20 cellular contexts compared by ENCODE assay signal in genomic region chr6:106133040-106133439, GRCh38.
"Had no signal": no experiment of that assay in that cellular context is flagged by ENCODE, and none has a peak within 500 bp of the region (broad histone marks: within the 10 kb centered on the region; RNA-seq: fewer than 3 reads in every experiment).

No MANE protein-coding gene starts in this region.

- H3K4me1 ChIP-seq: ascending aorta had no signal

- H3K36me3 ChIP-seq: ascending aorta, esophagus squamous epithelium, transverse colon, vagina, WERI-Rb-1 had no signal

- DNase-seq: activated CD4-positive, alpha-beta T cell treated with anti-CD3 and anti-CD28 coated beads for 1 hour; activated CD8-positive, alpha-beta memory T cell treated with anti-CD3 and anti-CD28 coated beads for 24 hours; activated CD8-positive, alpha-beta memory T cell treated with anti-CD3 and anti-CD28 coated beads, Interleukin-2, amount 50 U/mL, for 48 hours; activated effector memory CD4-positive, alpha-beta T cell treated with anti-CD3 and anti-CD28 coated beads, Interleukin-2, amount 50 U/mL, for 16 hours; activated naive CD4-positive, alpha-beta T cell treated with anti-CD3 and anti-CD28 coated beads, Interleukin-2, amount 50 U/mL, for 16 hours; activated T-cell treated with anti-CD3 and anti-CD28 coated beads, Interleukin-2, amount 50 U/mL, for 48 hours; effector CD8-positive, alpha-beta T cell; esophagus squamous epithelium; immature natural killer cell; left ventricle myocardium superior; naive B cell; retina; stimulated activated CD4-positive, alpha-beta T cell treated with anti-CD3 and anti-CD28 coated beads, Interleukin-12 subunit alpha, Interleukin-12 subunit beta, amount 100 ng/mL, for 4 hours; stimulated activated CD4-positive, alpha-beta T cell treated with anti-CD3 and anti-CD28 coated beads, Interleukin-1b, Interleukin-23, amount 100 ng/mL, for 48 hours; stimulated activated CD8-positive, alpha-beta memory T cell treated with anti-CD3 and anti-CD28 coated beads, Interleukin-4, amount 100 ng/mL, for 48 hours; stimulated activated naive CD4-positive, alpha-beta T cell treated with Interleukin-2 at 50 U/mL for 16 hours; transverse colon; WERI-Rb-1 had no signal

- H3K27ac ChIP-seq: ascending aorta, transverse colon, vagina, WERI-Rb-1 had no signal

- H3K27me3 ChIP-seq: ascending aorta, esophagus squamous epithelium, transverse colon, vagina had no signal

- H3K9me3 ChIP-seq: ascending aorta, esophagus squamous epithelium, transverse colon, vagina had no signal

- ATAC-seq: left ventricle myocardium superior had no signal

- H3K4me3 ChIP-seq: ascending aorta, esophagus squamous epithelium, transverse colon, vagina had no signal
